In the genomic region with DNA sequence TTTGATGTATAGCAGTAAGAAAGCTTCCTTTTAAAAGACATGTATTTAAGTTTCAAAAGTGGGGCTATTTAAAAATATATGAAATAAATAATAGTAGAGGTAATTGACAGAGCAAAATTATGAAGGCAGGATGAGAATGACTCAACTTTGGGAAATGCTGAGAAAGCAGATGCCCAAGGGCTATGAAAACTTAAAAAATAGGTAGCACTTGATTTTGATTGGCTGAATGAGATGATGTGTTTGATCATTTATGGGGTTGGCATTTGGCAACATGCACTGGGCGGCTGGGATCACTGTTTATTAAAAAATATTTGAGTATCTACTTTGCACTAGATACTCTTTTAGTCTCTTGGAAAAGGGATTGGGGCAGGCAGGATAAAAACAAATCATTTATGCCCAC, we compare ENCODE assay signal across 7 cellular contexts. TPM values are rescaled to one million over a fixed set of nuclear protein-coding genes. Genes with fewer than 3 reads are reported as not detected.
"Had no signal": no experiment of that assay in that cellular context is flagged by ENCODE, and none has a peak within 500 bp of the region (broad histone marks: within the 10 kb centered on the region; RNA-seq: fewer than 3 reads in every experiment).

No MANE protein-coding gene starts in this region.

RNA-seq across cellular contexts. Expression of a gene that starts 26.5 kb away (rescaled TPM):
- total RNA-seq: colonic mucosa, dermis microvascular lymphatic vessel endothelial cell, endothelial cell of umbilical vein, epithelial cell of proximal tubule, glomerular endothelial cell had no signal
- polyA plus RNA-seq: fibroblast of lung, hepatocyte had no signal
